1 cellular context compared by ENCODE assay signal in genomic region chr2:43634604-43635306, GRCh38.
TF ChIP-seq lines count a peak whose summit lies in the region.

No MANE protein-coding gene starts in this region.

TF ChIP-seq in HepG2, 621 proteins besides CTCF, POLR2A, EP300 and RAD21 (continued from another document and continues in another):
- TF ChIP-seq, protein P1, sequence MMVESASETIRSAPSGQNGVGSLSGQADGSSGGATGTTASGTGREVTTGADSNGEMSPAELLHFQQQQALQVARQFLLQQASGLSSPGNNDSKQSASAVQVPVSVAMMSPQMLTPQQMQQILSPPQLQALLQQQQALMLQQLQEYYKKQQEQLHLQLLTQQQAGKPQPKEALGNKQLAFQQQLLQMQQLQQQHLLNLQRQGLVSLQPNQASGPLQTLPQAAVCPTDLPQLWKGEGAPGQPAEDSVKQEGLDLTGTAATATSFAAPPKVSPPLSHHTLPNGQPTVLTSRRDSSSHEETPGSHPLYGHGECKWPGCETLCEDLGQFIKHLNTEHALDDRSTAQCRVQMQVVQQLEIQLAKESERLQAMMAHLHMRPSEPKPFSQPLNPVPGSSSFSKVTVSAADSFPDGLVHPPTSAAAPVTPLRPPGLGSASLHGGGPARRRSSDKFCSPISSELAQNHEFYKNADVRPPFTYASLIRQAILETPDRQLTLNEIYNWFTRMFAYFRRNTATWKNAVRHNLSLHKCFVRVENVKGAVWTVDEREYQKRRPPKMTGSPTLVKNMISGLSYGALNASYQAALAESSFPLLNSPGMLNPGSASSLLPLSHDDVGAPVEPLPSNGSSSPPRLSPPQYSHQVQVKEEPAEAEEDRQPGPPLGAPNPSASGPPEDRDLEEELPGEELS (CRISPR knock-in tag; IDR thresholded peaks at IDR 0.05) = peak; percentile 94
- TF ChIP-seq PCBP2 (optimal IDR thresholded peaks at IDR 0.05; ENCODE audit: low read depth, low read length, poor library complexity, severe bottlenecking) (no peak), BRD4 (CRISPR knock-in tag; IDR thresholded peaks at IDR 0.05) (no peak), HNRNPLL (IDR thresholded peaks at IDR 0.05; ENCODE audit: low read depth, low read length, poor library complexity, severe bottlenecking) (no peak), HNF1A (IDR thresholded peaks at IDR 0.05; ENCODE audit: low read depth) (peak; percentile 67), HNF1A (CRISPR knock-in tag; IDR thresholded peaks at IDR 0.05; ENCODE audit: borderline replicate concordance) (no peak; the same call in 1 of the 2 replicates), U2AF1 (optimal IDR thresholded peaks at IDR 0.05; ENCODE audit: low read depth, low read length) (no peak), RCOR2 (CRISPR knock-in tag; IDR thresholded peaks at IDR 0.05) (peak; percentile 92), ZNF331 (CRISPR knock-in tag; IDR thresholded peaks at IDR 0.05) (peak; percentile 52; the same call in 1 of the 2 replicates), RARG (CRISPR knock-in tag; IDR thresholded peaks at IDR 0.05; ENCODE audit: low read depth) (no peak), ZNF101 (CRISPR knock-in tag; IDR thresholded peaks at IDR 0.05; ENCODE audit: borderline replicate concordance, low read depth) (no peak), ETV5 (CRISPR knock-in tag; IDR thresholded peaks at IDR 0.05; ENCODE audit: borderline replicate concordance) (peak; percentile 95), TSC22D2 (CRISPR knock-in tag; IDR thresholded peaks at IDR 0.05; ENCODE audit: borderline replicate concordance) (peak; percentile 23; the same call in 1 of the 2 replicates), THYN1 (CRISPR knock-in tag; IDR thresholded peaks at IDR 0.05; ENCODE audit: borderline replicate concordance, low read depth) (no peak), ZNF792 (CRISPR knock-in tag; IDR thresholded peaks at IDR 0.05) (peak; percentile 89), SOX5 (CRISPR knock-in tag; IDR thresholded peaks at IDR 0.05; ENCODE audit: borderline replicate concordance) (peak; percentile 95), ZNF740 (CRISPR knock-in tag; IDR thresholded peaks at IDR 0.05) (no peak), NR2F6 (IDR thresholded peaks at IDR 0.05) (peak; percentile 85), NR2F6 (CRISPR knock-in tag; IDR thresholded peaks at IDR 0.05) (peak; percentile 78; the same call in 1 of the 2 replicates), ZNF597 (CRISPR knock-in tag; IDR thresholded peaks at IDR 0.05) (no peak), TBL1XR1 (IDR thresholded peaks at IDR 0.05; ENCODE audit: borderline replicate concordance, low read length, partially characterized antibody) (peak; percentile 63), SYNCRIP (IDR thresholded peaks at IDR 0.05; ENCODE audit: insufficient read depth, low read depth, low read length) (no peak)
- TF ChIP-seq, protein P2, sequence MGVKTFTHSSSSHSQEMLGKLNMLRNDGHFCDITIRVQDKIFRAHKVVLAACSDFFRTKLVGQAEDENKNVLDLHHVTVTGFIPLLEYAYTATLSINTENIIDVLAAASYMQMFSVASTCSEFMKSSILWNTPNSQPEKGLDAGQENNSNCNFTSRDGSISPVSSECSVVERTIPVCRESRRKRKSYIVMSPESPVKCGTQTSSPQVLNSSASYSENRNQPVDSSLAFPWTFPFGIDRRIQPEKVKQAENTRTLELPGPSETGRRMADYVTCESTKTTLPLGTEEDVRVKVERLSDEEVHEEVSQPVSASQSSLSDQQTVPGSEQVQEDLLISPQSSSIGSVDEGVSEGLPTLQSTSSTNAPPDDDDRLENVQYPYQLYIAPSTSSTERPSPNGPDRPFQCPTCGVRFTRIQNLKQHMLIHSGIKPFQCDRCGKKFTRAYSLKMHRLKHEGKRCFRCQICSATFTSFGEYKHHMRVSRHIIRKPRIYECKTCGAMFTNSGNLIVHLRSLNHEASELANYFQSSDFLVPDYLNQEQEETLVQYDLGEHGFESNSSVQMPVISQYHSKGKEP (CRISPR knock-in tag; IDR thresholded peaks at IDR 0.05) = no peak
- TF ChIP-seq, protein P3, sequence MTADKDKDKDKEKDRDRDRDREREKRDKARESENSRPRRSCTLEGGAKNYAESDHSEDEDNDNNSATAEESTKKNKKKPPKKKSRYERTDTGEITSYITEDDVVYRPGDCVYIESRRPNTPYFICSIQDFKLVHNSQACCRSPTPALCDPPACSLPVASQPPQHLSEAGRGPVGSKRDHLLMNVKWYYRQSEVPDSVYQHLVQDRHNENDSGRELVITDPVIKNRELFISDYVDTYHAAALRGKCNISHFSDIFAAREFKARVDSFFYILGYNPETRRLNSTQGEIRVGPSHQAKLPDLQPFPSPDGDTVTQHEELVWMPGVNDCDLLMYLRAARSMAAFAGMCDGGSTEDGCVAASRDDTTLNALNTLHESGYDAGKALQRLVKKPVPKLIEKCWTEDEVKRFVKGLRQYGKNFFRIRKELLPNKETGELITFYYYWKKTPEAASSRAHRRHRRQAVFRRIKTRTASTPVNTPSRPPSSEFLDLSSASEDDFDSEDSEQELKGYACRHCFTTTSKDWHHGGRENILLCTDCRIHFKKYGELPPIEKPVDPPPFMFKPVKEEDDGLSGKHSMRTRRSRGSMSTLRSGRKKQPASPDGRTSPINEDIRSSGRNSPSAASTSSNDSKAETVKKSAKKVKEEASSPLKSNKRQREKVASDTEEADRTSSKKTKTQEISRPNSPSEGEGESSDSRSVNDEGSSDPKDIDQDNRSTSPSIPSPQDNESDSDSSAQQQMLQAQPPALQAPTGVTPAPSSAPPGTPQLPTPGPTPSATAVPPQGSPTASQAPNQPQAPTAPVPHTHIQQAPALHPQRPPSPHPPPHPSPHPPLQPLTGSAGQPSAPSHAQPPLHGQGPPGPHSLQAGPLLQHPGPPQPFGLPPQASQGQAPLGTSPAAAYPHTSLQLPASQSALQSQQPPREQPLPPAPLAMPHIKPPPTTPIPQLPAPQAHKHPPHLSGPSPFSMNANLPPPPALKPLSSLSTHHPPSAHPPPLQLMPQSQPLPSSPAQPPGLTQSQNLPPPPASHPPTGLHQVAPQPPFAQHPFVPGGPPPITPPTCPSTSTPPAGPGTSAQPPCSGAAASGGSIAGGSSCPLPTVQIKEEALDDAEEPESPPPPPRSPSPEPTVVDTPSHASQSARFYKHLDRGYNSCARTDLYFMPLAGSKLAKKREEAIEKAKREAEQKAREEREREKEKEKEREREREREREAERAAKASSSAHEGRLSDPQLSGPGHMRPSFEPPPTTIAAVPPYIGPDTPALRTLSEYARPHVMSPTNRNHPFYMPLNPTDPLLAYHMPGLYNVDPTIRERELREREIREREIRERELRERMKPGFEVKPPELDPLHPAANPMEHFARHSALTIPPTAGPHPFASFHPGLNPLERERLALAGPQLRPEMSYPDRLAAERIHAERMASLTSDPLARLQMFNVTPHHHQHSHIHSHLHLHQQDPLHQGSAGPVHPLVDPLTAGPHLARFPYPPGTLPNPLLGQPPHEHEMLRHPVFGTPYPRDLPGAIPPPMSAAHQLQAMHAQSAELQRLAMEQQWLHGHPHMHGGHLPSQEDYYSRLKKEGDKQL (CRISPR knock-in tag; IDR thresholded peaks at IDR 0.05; ENCODE audit: low read depth) = peak; percentile 80; the same call in 1 of the 2 replicates
- TF ChIP-seq, protein P4, sequence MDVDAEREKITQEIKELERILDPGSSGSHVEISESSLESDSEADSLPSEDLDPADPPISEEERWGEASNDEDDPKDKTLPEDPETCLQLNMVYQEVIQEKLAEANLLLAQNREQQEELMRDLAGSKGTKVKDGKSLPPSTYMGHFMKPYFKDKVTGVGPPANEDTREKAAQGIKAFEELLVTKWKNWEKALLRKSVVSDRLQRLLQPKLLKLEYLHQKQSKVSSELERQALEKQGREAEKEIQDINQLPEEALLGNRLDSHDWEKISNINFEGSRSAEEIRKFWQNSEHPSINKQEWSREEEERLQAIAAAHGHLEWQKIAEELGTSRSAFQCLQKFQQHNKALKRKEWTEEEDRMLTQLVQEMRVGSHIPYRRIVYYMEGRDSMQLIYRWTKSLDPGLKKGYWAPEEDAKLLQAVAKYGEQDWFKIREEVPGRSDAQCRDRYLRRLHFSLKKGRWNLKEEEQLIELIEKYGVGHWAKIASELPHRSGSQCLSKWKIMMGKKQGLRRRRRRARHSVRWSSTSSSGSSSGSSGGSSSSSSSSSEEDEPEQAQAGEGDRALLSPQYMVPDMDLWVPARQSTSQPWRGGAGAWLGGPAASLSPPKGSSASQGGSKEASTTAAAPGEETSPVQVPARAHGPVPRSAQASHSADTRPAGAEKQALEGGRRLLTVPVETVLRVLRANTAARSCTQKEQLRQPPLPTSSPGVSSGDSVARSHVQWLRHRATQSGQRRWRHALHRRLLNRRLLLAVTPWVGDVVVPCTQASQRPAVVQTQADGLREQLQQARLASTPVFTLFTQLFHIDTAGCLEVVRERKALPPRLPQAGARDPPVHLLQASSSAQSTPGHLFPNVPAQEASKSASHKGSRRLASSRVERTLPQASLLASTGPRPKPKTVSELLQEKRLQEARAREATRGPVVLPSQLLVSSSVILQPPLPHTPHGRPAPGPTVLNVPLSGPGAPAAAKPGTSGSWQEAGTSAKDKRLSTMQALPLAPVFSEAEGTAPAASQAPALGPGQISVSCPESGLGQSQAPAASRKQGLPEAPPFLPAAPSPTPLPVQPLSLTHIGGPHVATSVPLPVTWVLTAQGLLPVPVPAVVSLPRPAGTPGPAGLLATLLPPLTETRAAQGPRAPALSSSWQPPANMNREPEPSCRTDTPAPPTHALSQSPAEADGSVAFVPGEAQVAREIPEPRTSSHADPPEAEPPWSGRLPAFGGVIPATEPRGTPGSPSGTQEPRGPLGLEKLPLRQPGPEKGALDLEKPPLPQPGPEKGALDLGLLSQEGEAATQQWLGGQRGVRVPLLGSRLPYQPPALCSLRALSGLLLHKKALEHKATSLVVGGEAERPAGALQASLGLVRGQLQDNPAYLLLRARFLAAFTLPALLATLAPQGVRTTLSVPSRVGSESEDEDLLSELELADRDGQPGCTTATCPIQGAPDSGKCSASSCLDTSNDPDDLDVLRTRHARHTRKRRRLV (CRISPR knock-in tag; IDR thresholded peaks at IDR 0.05) = 0 out of 2 replicates have a peak, but pooled peaks have one; percentile 55
- TF ChIP-seq, protein P5, sequence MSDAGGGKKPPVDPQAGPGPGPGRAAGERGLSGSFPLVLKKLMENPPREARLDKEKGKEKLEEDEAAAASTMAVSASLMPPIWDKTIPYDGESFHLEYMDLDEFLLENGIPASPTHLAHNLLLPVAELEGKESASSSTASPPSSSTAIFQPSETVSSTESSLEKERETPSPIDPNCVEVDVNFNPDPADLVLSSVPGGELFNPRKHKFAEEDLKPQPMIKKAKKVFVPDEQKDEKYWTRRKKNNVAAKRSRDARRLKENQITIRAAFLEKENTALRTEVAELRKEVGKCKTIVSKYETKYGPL (CRISPR knock-in tag; IDR thresholded peaks at IDR 0.05) = peak; percentile 64; the same call in 1 of the 2 replicates
- TF ChIP-seq, protein P6, sequence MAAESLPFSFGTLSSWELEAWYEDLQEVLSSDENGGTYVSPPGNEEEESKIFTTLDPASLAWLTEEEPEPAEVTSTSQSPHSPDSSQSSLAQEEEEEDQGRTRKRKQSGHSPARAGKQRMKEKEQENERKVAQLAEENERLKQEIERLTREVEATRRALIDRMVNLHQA (CRISPR knock-in tag; IDR thresholded peaks at IDR 0.05) = peak; percentile 35; the same call in 1 of the 2 replicates
- TF ChIP-seq, protein P7, sequence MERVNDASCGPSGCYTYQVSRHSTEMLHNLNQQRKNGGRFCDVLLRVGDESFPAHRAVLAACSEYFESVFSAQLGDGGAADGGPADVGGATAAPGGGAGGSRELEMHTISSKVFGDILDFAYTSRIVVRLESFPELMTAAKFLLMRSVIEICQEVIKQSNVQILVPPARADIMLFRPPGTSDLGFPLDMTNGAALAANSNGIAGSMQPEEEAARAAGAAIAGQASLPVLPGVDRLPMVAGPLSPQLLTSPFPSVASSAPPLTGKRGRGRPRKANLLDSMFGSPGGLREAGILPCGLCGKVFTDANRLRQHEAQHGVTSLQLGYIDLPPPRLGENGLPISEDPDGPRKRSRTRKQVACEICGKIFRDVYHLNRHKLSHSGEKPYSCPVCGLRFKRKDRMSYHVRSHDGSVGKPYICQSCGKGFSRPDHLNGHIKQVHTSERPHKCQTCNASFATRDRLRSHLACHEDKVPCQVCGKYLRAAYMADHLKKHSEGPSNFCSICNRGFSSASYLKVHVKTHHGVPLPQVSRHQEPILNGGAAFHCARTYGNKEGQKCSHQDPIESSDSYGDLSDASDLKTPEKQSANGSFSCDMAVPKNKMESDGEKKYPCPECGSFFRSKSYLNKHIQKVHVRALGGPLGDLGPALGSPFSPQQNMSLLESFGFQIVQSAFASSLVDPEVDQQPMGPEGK (CRISPR knock-in tag; IDR thresholded peaks at IDR 0.05) = peak; percentile 16; the same call in 1 of the 2 replicates
- TF ChIP-seq, protein P8, sequence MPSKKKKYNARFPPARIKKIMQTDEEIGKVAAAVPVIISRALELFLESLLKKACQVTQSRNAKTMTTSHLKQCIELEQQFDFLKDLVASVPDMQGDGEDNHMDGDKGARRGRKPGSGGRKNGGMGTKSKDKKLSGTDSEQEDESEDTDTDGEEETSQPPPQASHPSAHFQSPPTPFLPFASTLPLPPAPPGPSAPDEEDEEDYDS (CRISPR knock-in tag; IDR thresholded peaks at IDR 0.05) = peak; percentile 38; the same call in 1 of the 2 replicates
